25 cellular contexts compared by ENCODE assay signal in the genomic region with DNA sequence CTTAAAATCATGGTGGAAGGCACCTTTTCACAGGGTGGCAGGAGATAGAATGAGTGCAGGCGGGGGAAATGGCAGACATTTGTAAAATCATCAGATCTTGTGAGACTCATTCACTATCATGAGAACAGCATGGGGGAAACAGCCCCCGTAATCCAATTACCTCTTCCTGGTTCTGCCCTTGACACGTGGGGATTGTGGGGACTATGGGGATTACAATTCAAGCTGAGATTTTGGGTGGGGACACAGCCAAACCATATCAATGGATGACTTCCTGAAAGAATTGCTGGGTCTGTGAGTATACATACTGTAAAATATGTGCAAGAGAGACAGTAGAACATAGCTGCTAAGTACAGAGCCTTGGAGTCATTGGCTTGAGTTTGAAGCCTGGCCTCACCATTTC.
"Had no signal": no experiment of that assay in that cellular context is flagged by ENCODE, and none has a peak within 500 bp of the region (broad histone marks: within the 10 kb centered on the region; RNA-seq: fewer than 3 reads in every experiment).

No MANE protein-coding gene starts in this region.

- H3K27me3 Mint-ChIP-seq: memory B cell; naive thymus-derived CD4-positive, alpha-beta T cell; type B pancreatic cell had no signal

- H3K27ac Mint-ChIP-seq: endodermal cell; memory B cell; naive thymus-derived CD4-positive, alpha-beta T cell; type B pancreatic cell had no signal

- H3K9me3 ChIP-seq: esophagus muscularis mucosa, prostate gland, right atrium auricular region, testis, tibial artery had no signal

- H3K4me1 ChIP-seq: foreskin keratinocyte, prostate gland had no signal

- DNase-seq: dorsolateral prefrontal cortex; effector CD4-positive, alpha-beta T cell; endodermal cell; foreskin keratinocyte; midbrain; naive thymus-derived CD4-positive, alpha-beta T cell; nucleus accumbens; stimulated activated CD4-positive, alpha-beta T cell treated with anti-CD3 and anti-CD28 coated beads, Interleukin-12 subunit alpha, Interleukin-12 subunit beta, amount 100 ng/mL, for 4 hours; stimulated activated CD4-positive, alpha-beta T cell treated with anti-CD3 and anti-CD28 coated beads, Interleukin-1b, Interleukin-23, amount 100 ng/mL, for 48 hours; stimulated activated CD4-positive, alpha-beta T cell treated with anti-CD3 and anti-CD28 coated beads, Interleukin-4, amount 100 ng/mL, for 1 hour; stimulated activated CD8-positive, alpha-beta memory T cell treated with anti-CD3 and anti-CD28 coated beads, Interleukin-4, amount 100 ng/mL, for 48 hours; stimulated activated naive CD4-positive, alpha-beta T cell; substantia nigra; testis; tibial artery had no signal

- H3K4me3 ChIP-seq: dorsolateral prefrontal cortex, esophagus muscularis mucosa, lung, prostate gland, right atrium auricular region, smooth muscle cell, testis, tibial artery had no signal

- H3K9me3 Mint-ChIP-seq: endodermal cell, memory B cell, type B pancreatic cell had no signal

- H3K4me3 Mint-ChIP-seq: endodermal cell; memory B cell; naive thymus-derived CD4-positive, alpha-beta T cell; nephron; type B pancreatic cell had no signal

- ATAC-seq: foreskin keratinocyte; naive thymus-derived CD4-positive, alpha-beta T cell; sciatic nerve had no signal

- H3K4me1 Mint-ChIP-seq: memory B cell had no signal

- H3K27ac ChIP-seq: dorsolateral prefrontal cortex, epithelial cell of prostate, esophagus muscularis mucosa, foreskin keratinocyte, prostate gland, right atrium auricular region, testis, tibial artery had no signal

- H3K36me3 ChIP-seq: esophagus muscularis mucosa, prostate gland, right atrium auricular region, tibial artery had no signal

- H3K27me3 ChIP-seq: dorsolateral prefrontal cortex, esophagus muscularis mucosa, foreskin keratinocyte, right atrium auricular region, testis, tibial artery had no signal
